ENCODE assay signal across 8 cellular contexts in the genomic region with DNA sequence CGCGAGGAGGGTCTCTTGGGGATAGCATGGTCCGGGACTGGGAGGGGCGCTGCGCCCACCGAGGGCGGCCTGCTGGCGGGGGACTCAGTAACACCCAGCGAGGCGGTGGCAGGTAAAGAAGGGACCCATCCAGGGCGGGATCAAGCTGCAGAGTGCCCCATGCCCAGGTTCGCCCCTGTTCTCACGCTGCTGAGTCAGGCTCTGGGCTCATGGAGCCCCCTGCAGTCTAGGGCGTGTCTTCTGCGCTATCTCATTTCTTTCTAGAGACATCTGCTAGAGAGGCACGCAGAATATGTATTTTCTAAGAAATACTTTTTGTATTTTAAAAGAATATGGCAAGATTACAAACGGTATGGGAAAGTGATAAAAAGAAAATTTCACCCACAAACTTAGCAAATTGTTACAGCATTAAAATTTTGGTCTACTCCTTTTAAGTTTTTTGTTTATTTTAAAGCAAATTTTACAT. TPM values are rescaled to one million over a fixed set of nuclear protein-coding genes. Genes with fewer than 3 reads are reported as not detected.
DNase-seq lines count a peak whose midpoint lies in the region; ATAC-seq, FAIRE-seq and TF ChIP-seq lines count a peak whose summit lies in the region.

No MANE protein-coding gene starts in this region.

- in situ Hi-C loops in SK-MEL-5 (cut with HindIII; ENCODE audit: low pct_unique_long_range_greater_than_20kb, low sequenced_read_pairs) = no loop called here

- intact Hi-C loops in mucosa of descending colon (cut with DNase I, micrococcal nuclease) = no loop called here

- H3K27ac Mint-ChIP-seq in endodermal cell = no peak overlapping the region

- peaks cover 8% of the 10 kb centered on the region for H3K9me3 Mint-ChIP-seq in endodermal cell

- peak overlapping the region; percentile 38 for H3K9ac ChIP-seq in endodermal cell (ENCODE audit: extremely low read depth, low read length, poor library complexity, severe bottlenecking)

- peak; percentile 85 for FAIRE-seq in GM19239 (lab: Jason Lieb, UNC)

- peak overlapping the region; percentile 69 for H3K4me3 Mint-ChIP-seq in endodermal cell

- TF ChIP-seq CTCF in endodermal cell (conservative IDR thresholded peaks at IDR 0.05) (peak; percentile 18), mucosa of descending colon (IDR thresholded peaks at IDR 0.05) (no peak)

- H3K9me3 ChIP-seq in endodermal cell (ENCODE audit: control insufficient read depth, low read length) = peaks cover 9% of the 10 kb centered on the region
- H3K9me3 ChIP-seq in mucosa of descending colon = peaks cover 11% of the 10 kb centered on the region

- no peak overlapping the region for H3K27ac ChIP-seq in endodermal cell (ENCODE audit: low read depth, low read length)

- WGBS in endodermal cell (ENCODE audit: insufficient coverage in 1 of 2, insufficient read length in 1 of 2), 2 experiments = 0 to 2% methylated on average over 3 to 16 of the region's 17 CpGs

- H3K4me1 ChIP-seq in endodermal cell (ENCODE audit: control insufficient read depth, insufficient read depth, low read length) = no peaks in the 10 kb centered on the region
- peaks cover 14% of the 10 kb centered on the region for H3K4me1 ChIP-seq in mucosa of descending colon (ENCODE audit: low read depth)

- peak overlapping the region; percentile 81 for H3K4me3 ChIP-seq in endodermal cell (ENCODE audit: low read length)
- H3K4me3 ChIP-seq in mucosa of descending colon = peak overlapping the region; percentile 27

- no peaks in the 10 kb centered on the region for H3K36me3 ChIP-seq in endodermal cell (ENCODE audit: control insufficient read depth, insufficient read depth, low read length)
- no peaks in the 10 kb centered on the region for H3K36me3 ChIP-seq in mucosa of descending colon (ENCODE audit: low read depth)

- peaks cover 64% of the 10 kb centered on the region for H3K27me3 ChIP-seq in endodermal cell (ENCODE audit: control insufficient read depth, insufficient read depth, low read length, poor library complexity, severe bottlenecking)

- ATAC-seq in mucosa of descending colon = peak; percentile 60

- DNase-seq in COR-L47 (lab: John Stamatoyannopoulos, UW) (peak; percentile 20), GM19239 (ENCODE audit: insufficient read length, low spot score) (no peak), HK-2 (ENCODE audit: unreplicated experiment) (peak; percentile 71), SK-MEL-5 (ENCODE audit: low read depth, low spot score) (peak; percentile 54), endodermal cell (peak; percentile 83), mucosa of descending colon (peak in 2 of 3 donors; percentile 28 to 59), NCI-H187 (lab: John Stamatoyannopoulos, UW) (no peak), CD1c-positive myeloid dendritic cell (ENCODE audit: extremely low spot score) (no peak)

- H3K27me3 Mint-ChIP-seq in endodermal cell (ENCODE audit: insufficient read depth) = peaks cover 66% of the 10 kb centered on the region

- peaks cover 7% of the 10 kb centered on the region for H3K4me1 Mint-ChIP-seq in endodermal cell

- H3K36me3 Mint-ChIP-seq in endodermal cell (ENCODE audit: low read depth) = no peaks in the 10 kb centered on the region

RNA-seq across cellular contexts. Expression of gene EPDR1, which starts 0.9 kb away (rescaled TPM):
- total RNA-seq in SK-MEL-5 (2014; rRNA removed; shearing (Covaris generic)) = 38.7 and 42.3 TPM in 2 replicates
- 51.1 and 51.4 TPM in 2 replicates for polyA plus RNA-seq in SK-MEL-5 (2015; cell fraction: cytosol; rRNA removed)
- 7.6 and 9.4 TPM in 2 replicates for polyA plus RNA-seq in SK-MEL-5 (2015; cell fraction: nucleus; rRNA removed)
- total RNA-seq in endodermal cell (1 to 10 TPM; 2.7 to 7.3 TPM), mucosa of descending colon (10 to 100 TPM in 2 of 3 donors, 1 to 10 TPM in 1; 9.6 to 25.8 (median 13.6) TPM)
- 9.1 TPM for polyA plus RNA-seq in endodermal cell (2013, experiment 1 of 2)
- polyA plus RNA-seq in endodermal cell (2013, experiment 2 of 2) = 9.1 TPM

RNA-seq across cellular contexts. Expression of gene SFRP4, which starts 4.8 kb away (rescaled TPM):
- not detected in 2 replicates for total RNA-seq in SK-MEL-5 (2014; rRNA removed; shearing (Covaris generic))
- polyA plus RNA-seq in SK-MEL-5 (2015; cell fraction: cytosol; rRNA removed) = not detected in 2 replicates
- not detected in 2 replicates for polyA plus RNA-seq in SK-MEL-5 (2015; cell fraction: nucleus; rRNA removed)
- not detected for total RNA-seq in endodermal cell
- 1.5 TPM for polyA plus RNA-seq in endodermal cell (2013, experiment 1 of 2)
- polyA plus RNA-seq in endodermal cell (2013, experiment 2 of 2) = 1.6 TPM
- 1 to 10 TPM in 1 of 3 donors, under 1 TPM in 2; 0.19 to 1.5 (median 0.29) TPM for total RNA-seq in mucosa of descending colon

Comparison
In these comparisons a context has a peak if more than half of its experiments do, and no peak if none do; other contexts are left out.
1. DNase-seq: peak in COR-L47 (single experiment), HK-2 (single experiment), SK-MEL-5 (single experiment), endodermal cell (single experiment) and mucosa of descending colon (2 of 3); none in GM19239 (single experiment), NCI-H187 (0 of 2) and CD1c-positive myeloid dendritic cell (single experiment).